Comparison of ENCODE assay signal across 1 cellular context in the genomic region with DNA sequence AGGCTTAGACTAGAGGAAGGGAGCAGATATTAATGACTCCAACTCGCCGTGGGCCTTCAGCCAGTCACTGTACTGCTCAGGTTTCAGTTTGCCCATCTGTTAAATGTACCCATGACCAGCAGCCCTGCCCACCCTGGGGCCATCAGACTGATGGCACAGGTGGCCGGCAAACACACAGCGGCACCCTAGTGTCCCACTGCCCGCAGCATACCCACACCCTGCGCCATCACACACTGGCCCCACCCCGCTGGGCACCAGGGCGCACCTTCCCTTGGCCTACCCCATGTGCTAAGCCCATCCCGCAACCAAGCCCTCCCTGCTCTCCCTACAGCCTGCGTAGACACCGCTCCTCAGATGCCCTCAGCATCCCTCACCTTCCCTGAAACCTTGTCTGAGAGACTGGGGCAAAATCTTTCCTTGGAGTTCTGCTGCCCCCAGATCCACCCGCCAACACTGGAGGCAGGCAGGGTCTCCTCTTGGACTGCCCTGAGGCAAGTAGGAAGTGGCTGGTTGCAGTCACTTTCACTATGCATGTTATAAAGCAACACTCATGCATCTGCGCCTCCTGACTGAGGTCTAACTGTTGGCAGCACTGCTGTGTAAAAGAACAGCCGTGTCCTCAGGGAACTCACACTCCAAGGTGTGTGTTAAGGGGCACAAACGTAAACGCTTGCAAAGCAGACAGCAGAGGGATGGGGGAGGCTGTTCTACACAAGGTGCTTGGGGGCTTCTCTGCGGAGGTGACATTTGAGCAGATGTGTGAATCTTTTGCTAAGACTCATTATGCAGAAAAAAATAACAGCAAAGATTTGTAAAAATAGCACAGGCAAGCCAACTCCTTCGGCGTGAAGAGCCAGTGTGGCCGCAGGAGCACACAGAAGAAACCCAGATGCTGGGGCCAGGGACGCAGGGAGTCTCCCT.
TF ChIP-seq lines count a peak whose summit lies in the region.

No MANE protein-coding gene starts in this region.

TF ChIP-seq in HepG2, 621 proteins besides CTCF, POLR2A, EP300 and RAD21:
- TF ChIP-seq SP4 (CRISPR knock-in tag; IDR thresholded peaks at IDR 0.05), result 0 out of 2 replicates have a peak, but pooled peaks have one; percentile 21
- TF ChIP-seq AGO2 (optimal IDR thresholded peaks at IDR 0.05; ENCODE audit: low read depth, low read length), result peak; percentile 86
- no peak for TF ChIP-seq ZNF17 (CRISPR knock-in tag; IDR thresholded peaks at IDR 0.05)
- TF ChIP-seq, protein P1, sequence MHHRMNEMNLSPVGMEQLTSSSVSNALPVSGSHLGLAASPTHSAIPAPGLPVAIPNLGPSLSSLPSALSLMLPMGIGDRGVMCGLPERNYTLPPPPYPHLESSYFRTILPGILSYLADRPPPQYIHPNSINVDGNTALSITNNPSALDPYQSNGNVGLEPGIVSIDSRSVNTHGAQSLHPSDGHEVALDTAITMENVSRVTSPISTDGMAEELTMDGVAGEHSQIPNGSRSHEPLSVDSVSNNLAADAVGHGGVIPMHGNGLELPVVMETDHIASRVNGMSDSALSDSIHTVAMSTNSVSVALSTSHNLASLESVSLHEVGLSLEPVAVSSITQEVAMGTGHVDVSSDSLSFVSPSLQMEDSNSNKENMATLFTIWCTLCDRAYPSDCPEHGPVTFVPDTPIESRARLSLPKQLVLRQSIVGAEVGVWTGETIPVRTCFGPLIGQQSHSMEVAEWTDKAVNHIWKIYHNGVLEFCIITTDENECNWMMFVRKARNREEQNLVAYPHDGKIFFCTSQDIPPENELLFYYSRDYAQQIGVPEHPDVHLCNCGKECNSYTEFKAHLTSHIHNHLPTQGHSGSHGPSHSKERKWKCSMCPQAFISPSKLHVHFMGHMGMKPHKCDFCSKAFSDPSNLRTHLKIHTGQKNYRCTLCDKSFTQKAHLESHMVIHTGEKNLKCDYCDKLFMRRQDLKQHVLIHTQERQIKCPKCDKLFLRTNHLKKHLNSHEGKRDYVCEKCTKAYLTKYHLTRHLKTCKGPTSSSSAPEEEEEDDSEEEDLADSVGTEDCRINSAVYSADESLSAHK (CRISPR knock-in tag; IDR thresholded peaks at IDR 0.05; ENCODE audit: borderline replicate concordance), result no peak
- 0 out of 2 replicates have a peak, but pooled peaks have one; percentile 33 for TF ChIP-seq POLR2G (IDR thresholded peaks at IDR 0.05; ENCODE audit: low read depth, low read length)
- TF ChIP-seq ZNF768 (CRISPR knock-in tag; IDR thresholded peaks at IDR 0.05), result peak; percentile 28; the same call in 1 of the 2 replicates
- peak; percentile 93 for TF ChIP-seq ZBTB33 (CRISPR knock-in tag; IDR thresholded peaks at IDR 0.05)
- TF ChIP-seq, protein P2, sequence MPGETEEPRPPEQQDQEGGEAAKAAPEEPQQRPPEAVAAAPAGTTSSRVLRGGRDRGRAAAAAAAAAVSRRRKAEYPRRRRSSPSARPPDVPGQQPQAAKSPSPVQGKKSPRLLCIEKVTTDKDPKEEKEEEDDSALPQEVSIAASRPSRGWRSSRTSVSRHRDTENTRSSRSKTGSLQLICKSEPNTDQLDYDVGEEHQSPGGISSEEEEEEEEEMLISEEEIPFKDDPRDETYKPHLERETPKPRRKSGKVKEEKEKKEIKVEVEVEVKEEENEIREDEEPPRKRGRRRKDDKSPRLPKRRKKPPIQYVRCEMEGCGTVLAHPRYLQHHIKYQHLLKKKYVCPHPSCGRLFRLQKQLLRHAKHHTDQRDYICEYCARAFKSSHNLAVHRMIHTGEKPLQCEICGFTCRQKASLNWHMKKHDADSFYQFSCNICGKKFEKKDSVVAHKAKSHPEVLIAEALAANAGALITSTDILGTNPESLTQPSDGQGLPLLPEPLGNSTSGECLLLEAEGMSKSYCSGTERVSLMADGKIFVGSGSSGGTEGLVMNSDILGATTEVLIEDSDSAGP (CRISPR knock-in tag; IDR thresholded peaks at IDR 0.05; ENCODE audit: borderline replicate concordance), result peak; percentile 32; the same call in 1 of the 2 replicates
- 0 out of 2 replicates have a peak, but pooled peaks have one; percentile 52 for TF ChIP-seq DZIP1 (CRISPR knock-in tag; IDR thresholded peaks at IDR 0.05)
- TF ChIP-seq HNRNPL (IDR thresholded peaks at IDR 0.05; ENCODE audit: low read depth, low read length), result 0 out of 2 replicates have a peak, but pooled peaks have one; percentile 43
- no peak for TF ChIP-seq ZEB1 (IDR thresholded peaks at IDR 0.05; ENCODE audit: insufficient replicate concordance, low read depth)
